8 cellular contexts compared by ENCODE assay signal in the genomic region with DNA sequence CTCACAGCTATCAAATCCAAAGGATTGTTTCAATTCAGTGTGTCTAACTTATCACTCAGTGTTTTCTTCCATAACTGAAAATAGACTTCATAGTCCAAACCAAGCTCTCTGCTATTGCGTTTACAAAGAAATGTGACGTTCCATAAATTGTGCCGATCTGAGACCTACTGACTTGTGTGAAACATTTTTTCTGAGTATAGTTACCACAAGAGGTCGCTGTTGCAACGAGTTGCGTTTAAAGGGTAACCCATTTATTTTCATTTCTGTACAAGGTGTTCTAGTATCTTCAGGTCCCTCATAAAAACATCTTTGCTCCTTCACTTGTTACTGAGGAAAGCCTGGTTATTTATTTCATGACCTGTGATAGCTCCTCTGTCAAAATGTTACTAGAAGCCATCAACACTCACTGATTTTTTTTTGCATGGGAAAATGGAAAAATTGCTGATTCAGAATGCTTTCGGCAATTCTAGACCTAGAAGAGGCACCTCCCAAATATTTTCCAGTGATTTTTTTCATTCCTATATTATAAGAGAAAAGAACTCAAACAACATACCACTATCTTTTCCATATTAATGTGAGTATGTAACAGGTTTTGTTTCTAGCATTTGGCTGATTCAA.
DNase-seq lines count a peak whose midpoint lies in the region; ATAC-seq and TF ChIP-seq lines count a peak whose summit lies in the region.

No MANE protein-coding gene starts in this region.

- DNase-seq in SIG-M5 treated with dmso at 0.1 percent for 504 hours (lab: John Stamatoyannopoulos, UW; ENCODE audit: unreplicated experiment) (peak; percentile 32), SIG-M5 (lab: John Stamatoyannopoulos, UW) (no peak), HS-27A (ENCODE audit: low read depth) (peak; percentile 42), RPMI8226 (peak; percentile 60), cardiac fibroblast (ENCODE audit: low read depth in 2 of 2) (peak; percentile 22 to 67)
- peak in 8 of 10 donors; percentile 21 to 73 (median 58) for DNase-seq in naive thymus-derived CD8-positive, alpha-beta T cell

- peaks cover 12 to 18% (median 14%) of the 10 kb centered on the region in 4 donors for H3K4me1 Mint-ChIP-seq in naive thymus-derived CD8-positive, alpha-beta T cell

- H3K4me3 ChIP-seq in cardiac fibroblast (replicated peaks in 1 of 2; ENCODE audit: low read depth in 2 of 2, low read length in 2 of 2) = no peak overlapping the region

- H3K27me3 Mint-ChIP-seq in naive thymus-derived CD8-positive, alpha-beta T cell = peaks cover 15 to 52% (median 33%) of the 10 kb centered on the region in 5 donors

- peak overlapping the region in 9 of 10 donors; percentile 9 to 91 (median 43) for H3K27ac Mint-ChIP-seq in naive thymus-derived CD8-positive, alpha-beta T cell

- POLR2A ChIA-PET in naive thymus-derived CD8-positive, alpha-beta T cell (lab: Charles Lee) = interaction anchor here (1.1 to 2.6 kb wide), 2 partner anchors 10 to 815 kb away, joined by 4 to 11 read pairs; no protein-coding TSS in a partner anchor

- H3K9me3 Mint-ChIP-seq in naive thymus-derived CD8-positive, alpha-beta T cell = no peaks in the 10 kb centered on the region

- H3K36me3 Mint-ChIP-seq in naive thymus-derived CD8-positive, alpha-beta T cell = no peaks in the 10 kb centered on the region

- peak; percentile 49 for TF ChIP-seq CTCF in cardiac fibroblast (IDR thresholded peaks at IDR 0.05; ENCODE audit: low read depth, low read length)

- H3K4me3 Mint-ChIP-seq in naive thymus-derived CD8-positive, alpha-beta T cell = peak overlapping the region in 9 of 10 donors; percentile 37 to 92 (median 71)

- ATAC-seq in naive thymus-derived CD8-positive, alpha-beta T cell = peak; percentile 50 to 54
- ATAC-seq in GM21723 (IDR thresholded peaks at IDR 0.05; ENCODE audit: unreplicated experiment) (no peak), GM21619 (IDR thresholded peaks at IDR 0.05; ENCODE audit: unreplicated experiment) (no peak)

Comparison
In these comparisons a context has a peak if more than half of its experiments do, and no peak if none do; other contexts are left out.
1. ATAC-seq: peak in naive thymus-derived CD8-positive, alpha-beta T cell (2 of 2); none in GM21723 (single experiment) and GM21619 (single experiment).